ENCODE assay signal across 18 cellular contexts in the genomic region with DNA sequence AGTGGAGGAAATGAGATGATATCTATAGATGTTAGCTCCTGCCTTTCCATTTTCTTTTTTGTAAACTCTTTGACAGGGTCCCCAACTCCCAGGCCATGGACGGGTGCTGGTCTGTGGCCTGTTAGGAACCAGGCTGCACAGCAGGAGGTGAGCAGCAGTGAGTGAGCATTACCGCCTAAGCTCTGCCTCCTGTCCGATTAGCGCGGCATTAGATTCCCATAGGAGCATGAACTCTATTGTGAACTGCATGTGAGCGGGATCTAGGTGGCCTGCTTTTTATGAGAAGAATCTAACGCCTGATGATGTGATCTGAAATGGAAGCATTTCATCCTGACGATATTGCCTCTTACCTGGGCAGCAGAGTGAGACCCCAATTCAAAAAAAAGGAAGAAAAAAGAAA. TPM values are rescaled to one million over a fixed set of nuclear protein-coding genes. Genes with fewer than 3 reads are reported as not detected.
DNase-seq lines count a peak whose midpoint lies in the region; ATAC-seq and TF ChIP-seq lines count a peak whose summit lies in the region.
"Had no signal": no experiment of that assay in that cellular context is flagged by ENCODE, and none has a peak within 500 bp of the region (broad histone marks: within the 10 kb centered on the region; RNA-seq: fewer than 3 reads in every experiment).

No MANE protein-coding gene starts in this region.

- peak overlapping the region; percentile 73 to 95 (median 92) for H3K27ac Mint-ChIP-seq in CD4-positive, alpha-beta memory T cell
- peak overlapping the region; percentile 94 for H3K27ac Mint-ChIP-seq in activated T-helper 17 cell treated with anti-CD3 and anti-CD28 coated beads, Interleukin-2, amount 50 U/mL, for 72 hours
- peak overlapping the region; percentile 69 to 90 (median 73) for H3K27ac Mint-ChIP-seq in nephron
- H3K27ac Mint-ChIP-seq: activated CD8-positive, alpha-beta memory T cell treated with anti-CD3 and anti-CD28 coated beads, Interleukin-2, amount 10 ng/mL, durations not matched to agents 7 days and 5 days had no signal

- H3K4me3 ChIP-seq in CD4-positive, alpha-beta memory T cell (ENCODE audit: low read length in 2 of 2) = no peak overlapping the region
- H3K4me3 ChIP-seq: hepatocyte, right atrium auricular region had no signal

- TF ChIP-seq CTCF in nephron (IDR thresholded peaks at IDR 0.05; ENCODE audit: unreplicated experiment in 3 of 3) = no peak

- no peak for ATAC-seq in activated T-helper 17 cell treated with anti-CD3 and anti-CD28 coated beads, Interleukin-2, amount 50 U/mL, for 72 hours (replicated peaks)
- no peak for ATAC-seq in HG02642 (IDR thresholded peaks at IDR 0.05; ENCODE audit: poor library complexity, unreplicated experiment)
- ATAC-seq: activated CD8-positive, alpha-beta memory T cell treated with anti-CD3 and anti-CD28 coated beads, Interleukin-2, amount 10 ng/mL, durations not matched to agents 7 days and 5 days had no signal

- intact Hi-C loops in CD4-positive, alpha-beta memory T cell (cut with micrococcal nuclease) = no loop called here

- no peaks in the 10 kb centered on the region for H3K36me3 Mint-ChIP-seq in CD4-positive, alpha-beta memory T cell
- H3K36me3 Mint-ChIP-seq in activated T-helper 17 cell treated with anti-CD3 and anti-CD28 coated beads, Interleukin-2, amount 50 U/mL, for 72 hours (ENCODE audit: low read depth) = no peaks in the 10 kb centered on the region
- no peaks in the 10 kb centered on the region for H3K36me3 Mint-ChIP-seq in nephron (ENCODE audit: low read depth)
- H3K36me3 Mint-ChIP-seq: activated CD8-positive, alpha-beta memory T cell treated with anti-CD3 and anti-CD28 coated beads, Interleukin-2, amount 10 ng/mL, durations not matched to agents 7 days and 5 days had no signal

- peak overlapping the region; percentile 6 for H3K27ac ChIP-seq in CD4-positive, alpha-beta memory T cell (ENCODE audit: low read depth, low read length)
- H3K27ac ChIP-seq: epithelial cell of prostate, hepatocyte, right atrium auricular region had no signal

- DNase-seq in NCI-H82 (lab: John Stamatoyannopoulos, UW) (peak; percentile 48), NCI-H82 treated with DMSO at 0.1 percent for 48 hours (lab: John Stamatoyannopoulos, UW; ENCODE audit: unreplicated experiment) (no peak), AG08395 (ENCODE audit: low spot score) (no peak), hippocampal formation (lab: John Stamatoyannopoulos, UW) (no peak)
- DNase-seq in CD4-positive, alpha-beta memory T cell = no peak
- DNase-seq: 8988T; activated B cell treated with CpG ODN at 0.5 μM for 24 hours; activated CD8-positive, alpha-beta memory T cell treated with anti-CD3 and anti-CD28 coated beads, Interleukin-2, amount 10 ng/mL, durations not matched to agents 7 days and 5 days; activated effector memory CD4-positive, alpha-beta T cell treated with Interleukin-2 at 50 U/mL for 16 hours; NCI-H2171; NCI-H526 treated with DMSO at 0.1 percent for 48 hours had no signal

- peak overlapping the region in 3 of 8 donors; percentile 39 to 77 (median 45) for H3K4me3 Mint-ChIP-seq in CD4-positive, alpha-beta memory T cell
- H3K4me3 Mint-ChIP-seq in activated T-helper 17 cell treated with anti-CD3 and anti-CD28 coated beads, Interleukin-2, amount 50 U/mL, for 72 hours = peak overlapping the region; percentile 84
- no peak overlapping the region for H3K4me3 Mint-ChIP-seq in nephron
- H3K4me3 Mint-ChIP-seq: activated B cell treated with CpG ODN at 0.5 μM for 24 hours; activated CD8-positive, alpha-beta memory T cell treated with anti-CD3 and anti-CD28 coated beads, Interleukin-2, amount 10 ng/mL, durations not matched to agents 7 days and 5 days; central memory CD8-positive, alpha-beta T cell had no signal

- H3K9me3 Mint-ChIP-seq in CD4-positive, alpha-beta memory T cell = no peaks in the 10 kb centered on the region
- no peaks in the 10 kb centered on the region for H3K9me3 Mint-ChIP-seq in activated T-helper 17 cell treated with anti-CD3 and anti-CD28 coated beads, Interleukin-2, amount 50 U/mL, for 72 hours
- no peaks in the 10 kb centered on the region for H3K9me3 Mint-ChIP-seq in nephron
- H3K9me3 Mint-ChIP-seq: activated B cell treated with CpG ODN at 0.5 μM for 24 hours; central memory CD8-positive, alpha-beta T cell had no signal

- peaks cover 35 to 85% (median 65%) of the 10 kb centered on the region in 4 donors for H3K4me1 Mint-ChIP-seq in CD4-positive, alpha-beta memory T cell
- peaks cover 29% of the 10 kb centered on the region for H3K4me1 Mint-ChIP-seq in activated T-helper 17 cell treated with anti-CD3 and anti-CD28 coated beads, Interleukin-2, amount 50 U/mL, for 72 hours
- peaks cover 33% of the 10 kb centered on the region for H3K4me1 Mint-ChIP-seq in nephron

- H3K4me1 ChIP-seq in CD4-positive, alpha-beta memory T cell (ENCODE audit: insufficient read depth, low read length) = peaks cover 72% of the 10 kb centered on the region

- no peaks in the 10 kb centered on the region for H3K9me3 ChIP-seq in CD4-positive, alpha-beta memory T cell (ENCODE audit: control insufficient read depth in 1 of 2, low read length in 2 of 2)
- H3K9me3 ChIP-seq: right atrium auricular region had no signal

- H3K27me3 Mint-ChIP-seq in CD4-positive, alpha-beta memory T cell = no peaks in the 10 kb centered on the region
- H3K27me3 Mint-ChIP-seq in activated T-helper 17 cell treated with anti-CD3 and anti-CD28 coated beads, Interleukin-2, amount 50 U/mL, for 72 hours = no peaks in the 10 kb centered on the region
- H3K27me3 Mint-ChIP-seq in nephron (ENCODE audit: low read depth) = peaks cover 1% of the 10 kb centered on the region
- H3K27me3 Mint-ChIP-seq: activated B cell treated with CpG ODN at 0.5 μM for 24 hours; activated CD8-positive, alpha-beta memory T cell treated with anti-CD3 and anti-CD28 coated beads, Interleukin-2, amount 10 ng/mL, durations not matched to agents 7 days and 5 days; central memory CD8-positive, alpha-beta T cell had no signal

- no peaks in the 10 kb centered on the region for H3K27me3 ChIP-seq in CD4-positive, alpha-beta memory T cell (ENCODE audit: insufficient read depth, low read length)
- H3K27me3 ChIP-seq: hepatocyte, right atrium auricular region had no signal

- H3K36me3 ChIP-seq in CD4-positive, alpha-beta memory T cell (ENCODE audit: insufficient read depth, low read length) = no peaks in the 10 kb centered on the region
- H3K36me3 ChIP-seq: right atrium auricular region had no signal

- POLR2A ChIA-PET in CD4-positive, alpha-beta memory T cell (lab: Charles Lee; ENCODE audit: partially characterized antibody) = interaction anchor here (0.7 to 12.9 kb wide), 4 partner anchors 12 to 43 kb away, joined by 7 to 138 read pairs (median 58); no protein-coding TSS in a partner anchor

- CTCF ChIA-PET in CD4-positive, alpha-beta memory T cell (lab: Charles Lee; ENCODE audit: partially characterized antibody) = interaction anchor here (1.0 to 1.6 kb wide), 3 partner anchors 10 to 39 kb away, joined by 3 to 5 read pairs (median 4); no protein-coding TSS in a partner anchor

RNA-seq across cellular contexts. Expression of a gene that starts 56.8 kb away (rescaled TPM):
- total RNA-seq in CD4-positive, alpha-beta memory T cell = 100 to 1,000 TPM; 340 to 351 TPM
- polyA plus RNA-seq in CD4-positive, alpha-beta memory T cell = 100 to 1,000 TPM in 1 of 2 donors, 10 to 100 TPM in 1; 28.4 to 108 TPM
- total RNA-seq in activated T-helper 17 cell treated with anti-CD3 and anti-CD28 coated beads, Interleukin-2, amount 50 U/mL, for 72 hours = 100 to 1,000 TPM; 159 to 357 TPM
